1 cellular context compared by ENCODE assay signal in the genomic region with DNA sequence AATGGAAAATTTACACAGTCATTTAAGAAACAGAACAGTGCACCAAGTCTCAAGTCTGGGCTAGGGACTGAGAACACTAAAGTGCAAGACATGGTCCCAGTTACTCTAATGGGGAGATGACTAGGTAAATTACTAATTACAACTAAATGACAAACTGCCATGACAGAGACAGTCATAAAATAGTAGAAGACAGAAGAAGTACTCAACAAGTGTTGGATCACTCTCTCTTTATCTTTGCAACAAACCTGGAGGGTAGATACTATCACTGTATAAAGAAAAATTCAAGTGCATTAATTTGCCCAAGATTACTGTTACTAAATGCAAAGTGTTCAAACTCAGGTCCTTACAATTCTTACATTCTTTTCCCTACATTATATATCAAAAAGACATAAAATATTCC.
TF ChIP-seq lines count a peak whose summit lies in the region.

No MANE protein-coding gene starts in this region.

TF ChIP-seq in K562, 482 proteins besides CTCF, POLR2A, EP300 and RAD21 (continued from another document):
- TF ChIP-seq, protein P1, sequence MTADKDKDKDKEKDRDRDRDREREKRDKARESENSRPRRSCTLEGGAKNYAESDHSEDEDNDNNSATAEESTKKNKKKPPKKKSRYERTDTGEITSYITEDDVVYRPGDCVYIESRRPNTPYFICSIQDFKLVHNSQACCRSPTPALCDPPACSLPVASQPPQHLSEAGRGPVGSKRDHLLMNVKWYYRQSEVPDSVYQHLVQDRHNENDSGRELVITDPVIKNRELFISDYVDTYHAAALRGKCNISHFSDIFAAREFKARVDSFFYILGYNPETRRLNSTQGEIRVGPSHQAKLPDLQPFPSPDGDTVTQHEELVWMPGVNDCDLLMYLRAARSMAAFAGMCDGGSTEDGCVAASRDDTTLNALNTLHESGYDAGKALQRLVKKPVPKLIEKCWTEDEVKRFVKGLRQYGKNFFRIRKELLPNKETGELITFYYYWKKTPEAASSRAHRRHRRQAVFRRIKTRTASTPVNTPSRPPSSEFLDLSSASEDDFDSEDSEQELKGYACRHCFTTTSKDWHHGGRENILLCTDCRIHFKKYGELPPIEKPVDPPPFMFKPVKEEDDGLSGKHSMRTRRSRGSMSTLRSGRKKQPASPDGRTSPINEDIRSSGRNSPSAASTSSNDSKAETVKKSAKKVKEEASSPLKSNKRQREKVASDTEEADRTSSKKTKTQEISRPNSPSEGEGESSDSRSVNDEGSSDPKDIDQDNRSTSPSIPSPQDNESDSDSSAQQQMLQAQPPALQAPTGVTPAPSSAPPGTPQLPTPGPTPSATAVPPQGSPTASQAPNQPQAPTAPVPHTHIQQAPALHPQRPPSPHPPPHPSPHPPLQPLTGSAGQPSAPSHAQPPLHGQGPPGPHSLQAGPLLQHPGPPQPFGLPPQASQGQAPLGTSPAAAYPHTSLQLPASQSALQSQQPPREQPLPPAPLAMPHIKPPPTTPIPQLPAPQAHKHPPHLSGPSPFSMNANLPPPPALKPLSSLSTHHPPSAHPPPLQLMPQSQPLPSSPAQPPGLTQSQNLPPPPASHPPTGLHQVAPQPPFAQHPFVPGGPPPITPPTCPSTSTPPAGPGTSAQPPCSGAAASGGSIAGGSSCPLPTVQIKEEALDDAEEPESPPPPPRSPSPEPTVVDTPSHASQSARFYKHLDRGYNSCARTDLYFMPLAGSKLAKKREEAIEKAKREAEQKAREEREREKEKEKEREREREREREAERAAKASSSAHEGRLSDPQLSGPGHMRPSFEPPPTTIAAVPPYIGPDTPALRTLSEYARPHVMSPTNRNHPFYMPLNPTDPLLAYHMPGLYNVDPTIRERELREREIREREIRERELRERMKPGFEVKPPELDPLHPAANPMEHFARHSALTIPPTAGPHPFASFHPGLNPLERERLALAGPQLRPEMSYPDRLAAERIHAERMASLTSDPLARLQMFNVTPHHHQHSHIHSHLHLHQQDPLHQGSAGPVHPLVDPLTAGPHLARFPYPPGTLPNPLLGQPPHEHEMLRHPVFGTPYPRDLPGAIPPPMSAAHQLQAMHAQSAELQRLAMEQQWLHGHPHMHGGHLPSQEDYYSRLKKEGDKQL (CRISPR knock-in tag; IDR thresholded peaks at IDR 0.05; ENCODE audit: borderline replicate concordance) = no peak
- TF ChIP-seq CBFA2T3 (IDR thresholded peaks at IDR 0.05) = peak; percentile 53; the same call in 1 of the 2 replicates
- peak; percentile 58 for TF ChIP-seq DPF2 (IDR thresholded peaks at IDR 0.05)
- 0 out of 2 replicates have a peak, but pooled peaks have one; percentile 12 for TF ChIP-seq SMARCA4 (IDR thresholded peaks at IDR 0.05)
- 0 out of 2 replicates have a peak, but pooled peaks have one; percentile 47 for TF ChIP-seq ZFPM2 (CRISPR knock-in tag; IDR thresholded peaks at IDR 0.05)
- TF ChIP-seq NFE2 (IDR thresholded peaks at IDR 0.05; ENCODE audit: low read depth) = peak; percentile 59
- TF ChIP-seq SMARCE1 (IDR thresholded peaks at IDR 0.05) = 0 out of 2 replicates have a peak, but pooled peaks have one; percentile 34
- TF ChIP-seq, protein P2, sequence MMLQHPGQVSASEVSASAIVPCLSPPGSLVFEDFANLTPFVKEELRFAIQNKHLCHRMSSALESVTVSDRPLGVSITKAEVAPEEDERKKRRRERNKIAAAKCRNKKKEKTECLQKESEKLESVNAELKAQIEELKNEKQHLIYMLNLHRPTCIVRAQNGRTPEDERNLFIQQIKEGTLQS (IDR thresholded peaks at IDR 0.05) = peak; percentile 18; the same call in 1 of the 2 replicates
- TF ChIP-seq, protein P2 (CRISPR knock-in tag; conservative IDR thresholded peaks at IDR 0.05) = no peak
- TF ChIP-seq C11orf30 (IDR thresholded peaks at IDR 0.05; ENCODE audit: low read depth) = peak; percentile 17; the same call in 1 of the 2 replicates
- TF ChIP-seq NCOR1 (IDR thresholded peaks at IDR 0.05) = 0 out of 2 replicates have a peak, but pooled peaks have one; percentile 21
- TF ChIP-seq, protein P3, sequence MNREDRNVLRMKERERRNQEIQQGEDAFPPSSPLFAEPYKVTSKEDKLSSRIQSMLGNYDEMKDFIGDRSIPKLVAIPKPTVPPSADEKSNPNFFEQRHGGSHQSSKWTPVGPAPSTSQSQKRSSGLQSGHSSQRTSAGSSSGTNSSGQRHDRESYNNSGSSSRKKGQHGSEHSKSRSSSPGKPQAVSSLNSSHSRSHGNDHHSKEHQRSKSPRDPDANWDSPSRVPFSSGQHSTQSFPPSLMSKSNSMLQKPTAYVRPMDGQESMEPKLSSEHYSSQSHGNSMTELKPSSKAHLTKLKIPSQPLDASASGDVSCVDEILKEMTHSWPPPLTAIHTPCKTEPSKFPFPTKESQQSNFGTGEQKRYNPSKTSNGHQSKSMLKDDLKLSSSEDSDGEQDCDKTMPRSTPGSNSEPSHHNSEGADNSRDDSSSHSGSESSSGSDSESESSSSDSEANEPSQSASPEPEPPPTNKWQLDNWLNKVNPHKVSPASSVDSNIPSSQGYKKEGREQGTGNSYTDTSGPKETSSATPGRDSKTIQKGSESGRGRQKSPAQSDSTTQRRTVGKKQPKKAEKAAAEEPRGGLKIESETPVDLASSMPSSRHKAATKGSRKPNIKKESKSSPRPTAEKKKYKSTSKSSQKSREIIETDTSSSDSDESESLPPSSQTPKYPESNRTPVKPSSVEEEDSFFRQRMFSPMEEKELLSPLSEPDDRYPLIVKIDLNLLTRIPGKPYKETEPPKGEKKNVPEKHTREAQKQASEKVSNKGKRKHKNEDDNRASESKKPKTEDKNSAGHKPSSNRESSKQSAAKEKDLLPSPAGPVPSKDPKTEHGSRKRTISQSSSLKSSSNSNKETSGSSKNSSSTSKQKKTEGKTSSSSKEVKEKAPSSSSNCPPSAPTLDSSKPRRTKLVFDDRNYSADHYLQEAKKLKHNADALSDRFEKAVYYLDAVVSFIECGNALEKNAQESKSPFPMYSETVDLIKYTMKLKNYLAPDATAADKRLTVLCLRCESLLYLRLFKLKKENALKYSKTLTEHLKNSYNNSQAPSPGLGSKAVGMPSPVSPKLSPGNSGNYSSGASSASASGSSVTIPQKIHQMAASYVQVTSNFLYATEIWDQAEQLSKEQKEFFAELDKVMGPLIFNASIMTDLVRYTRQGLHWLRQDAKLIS (CRISPR knock-in tag; IDR thresholded peaks at IDR 0.05) = no peak
- TF ChIP-seq MEIS2 (IDR thresholded peaks at IDR 0.05; ENCODE audit: partially characterized antibody) = peak; percentile 82
- TF ChIP-seq MECOM (CRISPR knock-in tag; IDR thresholded peaks at IDR 0.05) = peak; percentile 59; the same call in 1 of the 2 replicates
- TF ChIP-seq ZNF644 (tag; IDR thresholded peaks at IDR 0.05; ENCODE audit: low read depth) = peak; percentile 43; the same call in 1 of the 2 replicates
- TF ChIP-seq TEAD4 (IDR thresholded peaks at IDR 0.05; ENCODE audit: low read length) = peak; percentile 66
- TF ChIP-seq TEAD4 (CRISPR knock-in tag; IDR thresholded peaks at IDR 0.05; ENCODE audit: borderline replicate concordance) = no peak
- TF ChIP-seq, protein P4, sequence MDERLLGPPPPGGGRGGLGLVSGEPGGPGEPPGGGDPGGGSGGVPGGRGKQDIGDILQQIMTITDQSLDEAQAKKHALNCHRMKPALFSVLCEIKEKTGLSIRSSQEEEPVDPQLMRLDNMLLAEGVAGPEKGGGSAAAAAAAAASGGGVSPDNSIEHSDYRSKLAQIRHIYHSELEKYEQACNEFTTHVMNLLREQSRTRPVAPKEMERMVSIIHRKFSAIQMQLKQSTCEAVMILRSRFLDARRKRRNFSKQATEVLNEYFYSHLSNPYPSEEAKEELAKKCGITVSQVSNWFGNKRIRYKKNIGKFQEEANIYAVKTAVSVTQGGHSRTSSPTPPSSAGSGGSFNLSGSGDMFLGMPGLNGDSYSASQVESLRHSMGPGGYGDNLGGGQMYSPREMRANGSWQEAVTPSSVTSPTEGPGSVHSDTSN (CRISPR knock-in tag; IDR thresholded peaks at IDR 0.05; ENCODE audit: low read depth) = no peak
- TF ChIP-seq, protein P4 (tag; conservative IDR thresholded peaks at IDR 0.05; ENCODE audit: low read depth) = peak; percentile 85
- TF ChIP-seq ZZZ3 (IDR thresholded peaks at IDR 0.05) = no peak
- no peak for TF ChIP-seq NFXL1 (CRISPR knock-in tag; IDR thresholded peaks at IDR 0.05)
- no peak for TF ChIP-seq ZNF436 (CRISPR knock-in tag; IDR thresholded peaks at IDR 0.05)
- TF ChIP-seq TAL1 (IDR thresholded peaks at IDR 0.05) = peak; percentile 55
- no peak for TF ChIP-seq CCNT2 (IDR thresholded peaks at IDR 0.05; ENCODE audit: borderline replicate concordance, extremely low read depth, insufficient read length, low read depth, low read length)
- no peak for TF ChIP-seq ETV6 (IDR thresholded peaks at IDR 0.05; ENCODE audit: borderline replicate concordance in 1 of 2, low read depth in 2 of 2, low read length in 1 of 2)
- TF ChIP-seq ETV6 (CRISPR knock-in tag; IDR thresholded peaks at IDR 0.05; ENCODE audit: borderline replicate concordance) = no peak
- 0 out of 2 replicates have a peak, but pooled peaks have one; percentile 42 for TF ChIP-seq ZEB2 (IDR thresholded peaks at IDR 0.05)
- peak; percentile 67 for TF ChIP-seq ARID1B (IDR thresholded peaks at IDR 0.05)
- TF ChIP-seq, protein P5, sequence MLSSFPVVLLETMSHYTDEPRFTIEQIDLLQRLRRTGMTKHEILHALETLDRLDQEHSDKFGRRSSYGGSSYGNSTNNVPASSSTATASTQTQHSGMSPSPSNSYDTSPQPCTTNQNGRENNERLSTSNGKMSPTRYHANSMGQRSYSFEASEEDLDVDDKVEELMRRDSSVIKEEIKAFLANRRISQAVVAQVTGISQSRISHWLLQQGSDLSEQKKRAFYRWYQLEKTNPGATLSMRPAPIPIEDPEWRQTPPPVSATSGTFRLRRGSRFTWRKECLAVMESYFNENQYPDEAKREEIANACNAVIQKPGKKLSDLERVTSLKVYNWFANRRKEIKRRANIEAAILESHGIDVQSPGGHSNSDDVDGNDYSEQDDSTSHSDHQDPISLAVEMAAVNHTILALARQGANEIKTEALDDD (IDR thresholded peaks at IDR 0.05) = peak; percentile 93
- TF ChIP-seq, protein P6, sequence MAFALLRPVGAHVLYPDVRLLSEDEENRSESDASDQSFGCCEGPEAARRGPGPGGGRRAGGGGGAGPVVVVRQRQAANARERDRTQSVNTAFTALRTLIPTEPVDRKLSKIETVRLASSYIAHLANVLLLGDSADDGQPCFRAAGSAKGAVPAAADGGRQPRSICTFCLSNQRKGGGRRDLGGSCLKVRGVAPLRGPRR (CRISPR knock-in tag; IDR thresholded peaks at IDR 0.05) = no peak
- TF ChIP-seq ZNF589 (CRISPR knock-in tag; IDR thresholded peaks at IDR 0.05; ENCODE audit: low read depth) = 0 out of 2 replicates have a peak, but pooled peaks have one; percentile 25
- no peak for TF ChIP-seq RBM14 (IDR thresholded peaks at IDR 0.05; ENCODE audit: borderline replicate concordance, insufficient read depth, low read depth, low read length)
